In the genomic region with DNA sequence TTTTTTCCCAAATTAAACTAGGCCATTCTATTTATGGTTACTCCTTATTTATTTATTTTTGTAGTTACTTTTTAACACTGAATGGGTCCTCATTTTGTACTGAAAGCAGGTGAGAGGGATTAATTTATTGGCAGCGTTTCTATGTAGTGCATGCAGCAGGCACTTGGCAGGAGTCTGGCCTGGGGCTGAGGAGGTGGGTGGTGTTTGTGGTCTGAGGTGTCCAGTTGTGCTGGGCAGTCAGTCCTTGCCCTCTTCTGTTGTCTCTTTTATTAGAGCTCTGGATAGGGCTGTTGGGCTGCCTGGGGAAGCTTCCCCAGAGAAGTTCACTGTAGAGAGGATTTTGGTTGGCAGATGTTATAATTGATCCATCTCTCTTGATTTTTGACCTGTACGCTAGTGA, we compare ENCODE assay signal across 13 cellular contexts. TPM values are rescaled to one million over a fixed set of nuclear protein-coding genes. Genes with fewer than 3 reads are reported as not detected.
DNase-seq lines count a peak whose midpoint lies in the region; ATAC-seq lines count a peak whose summit lies in the region.
"Had no signal": no experiment of that assay in that cellular context is flagged by ENCODE, and none has a peak within 500 bp of the region (broad histone marks: within the 10 kb centered on the region; RNA-seq: fewer than 3 reads in every experiment).

No MANE protein-coding gene starts in this region.

- no peaks in the 10 kb centered on the region for H3K27me3 Mint-ChIP-seq in T-helper 17 cell
- H3K27me3 Mint-ChIP-seq: activated T-cell treated with anti-CD3 and anti-CD28 coated beads, Interleukin-2, amount 50 U/mL, for 24 hours had no signal

- no peaks in the 10 kb centered on the region for H3K27me3 ChIP-seq in subcutaneous abdominal adipose tissue (ENCODE audit: control insufficient read depth in 5 of 5, insufficient read depth in 4 of 5, low read length in 5 of 5)
- H3K27me3 ChIP-seq: tibial artery had no signal

- H3K4me1 Mint-ChIP-seq in T-helper 17 cell, result peaks cover 58% of the 10 kb centered on the region

- no peak for ATAC-seq in T-helper 17 cell
- ATAC-seq in left lobe of liver, result peak; percentile 64
- no peak for ATAC-seq in HG02642 (IDR thresholded peaks at IDR 0.05; ENCODE audit: poor library complexity, unreplicated experiment)
- ATAC-seq: WTC11 had no signal

- no peak overlapping the region for H3K4me3 Mint-ChIP-seq in T-helper 17 cell
- H3K4me3 Mint-ChIP-seq: activated T-cell treated with anti-CD3 and anti-CD28 coated beads, Interleukin-2, amount 50 U/mL, for 24 hours; WTC11 had no signal

- H3K9me3 ChIP-seq in T-helper 17 cell (ENCODE audit: control insufficient read depth, low read length, poor library complexity, severe bottlenecking) (no peaks in the 10 kb centered on the region), subcutaneous abdominal adipose tissue (ENCODE audit: control insufficient read depth in 5 of 5, low read length in 5 of 5) (no peaks in the 10 kb centered on the region)
- H3K9me3 ChIP-seq: tibial artery had no signal

- peak overlapping the region in 1 of 5 donors; percentile 19 for H3K4me3 ChIP-seq in subcutaneous abdominal adipose tissue (ENCODE audit: low read depth in 1 of 5, low read length in 5 of 5)
- H3K4me3 ChIP-seq: skin epidermis, tibial artery had no signal

- peaks cover 16 to 72% (median 42%) of the 10 kb centered on the region in 5 donors for H3K4me1 ChIP-seq in subcutaneous abdominal adipose tissue (ENCODE audit: control insufficient read depth in 5 of 5, insufficient read depth in 5 of 5, low read length in 5 of 5)

- peaks cover 0 to 27% (median 9%) of the 10 kb centered on the region in 5 donors for H3K36me3 ChIP-seq in subcutaneous abdominal adipose tissue (ENCODE audit: control insufficient read depth in 5 of 5, insufficient read depth in 5 of 5, low read length in 5 of 5)

- peak overlapping the region; percentile 59 for H3K27ac Mint-ChIP-seq in T-helper 17 cell
- H3K27ac Mint-ChIP-seq: WTC11 had no signal

- peak overlapping the region; percentile 81 for H3K27ac ChIP-seq in subcutaneous abdominal adipose tissue (ENCODE audit: low read depth, low read length)
- H3K27ac ChIP-seq: tibial artery had no signal

- peak overlapping the region in 1 of 5 donors; percentile 21 for H3K9ac ChIP-seq in subcutaneous abdominal adipose tissue (ENCODE audit: low read length in 5 of 5)

- peaks cover 14% of the 10 kb centered on the region for H3K36me3 Mint-ChIP-seq in T-helper 17 cell (ENCODE audit: low read depth)

- peak; percentile 90 to 91 for DNase-seq in NCI-H526 (lab: John Stamatoyannopoulos, UW)
- no peak for DNase-seq in NCI-H526 treated with DMSO at 0.1 percent for 48 hours (lab: John Stamatoyannopoulos, UW)
- no peak for DNase-seq in T-helper 17 cell
- no peak for DNase-seq in left lobe of liver (ENCODE audit: low spot score)
- no peak for DNase-seq in stimulated activated CD4-positive, alpha-beta T cell treated with anti-CD3 and anti-CD28 coated beads, Interleukin-1b, Interleukin-23, amount 100 ng/mL, for 48 hours
- DNase-seq in stimulated activated CD4-positive, alpha-beta T cell treated with anti-CD3 and anti-CD28 coated beads, Interleukin-15, amount 100 ng/mL, for 24 hours, result no peak
- DNase-seq: activated T-cell treated with anti-CD3 and anti-CD28 coated beads, Interleukin-2, amount 50 U/mL, for 24 hours; NCI-H446 had no signal

RNA-seq across cellular contexts. Expression of gene SEC14L1, which starts 12.7 kb away (rescaled TPM):
- total RNA-seq in T-helper 17 cell (100 to 1,000 TPM in 1 of 2 donors, 10 to 100 TPM in 1; 96.6 to 140 TPM), left lobe of liver (20.1 TPM)

Comparison
In these comparisons a context has a peak if more than half of its experiments do, and no peak if none do; other contexts are left out.
1. DNase-seq: peak in NCI-H526 (2 of 2); none in NCI-H526 treated with DMSO at 0.1 percent for 48 hours (single experiment), T-helper 17 cell (0 of 3), left lobe of liver (single experiment), stimulated activated CD4-positive, alpha-beta T cell treated with anti-CD3 and anti-CD28 coated beads, Interleukin-1b, Interleukin-23, amount 100 ng/mL, for 48 hours (single experiment) and stimulated activated CD4-positive, alpha-beta T cell treated with anti-CD3 and anti-CD28 coated beads, Interleukin-15, amount 100 ng/mL, for 24 hours (single experiment).